Comparison of ENCODE assay signal across 1 cellular context in the genomic region with DNA sequence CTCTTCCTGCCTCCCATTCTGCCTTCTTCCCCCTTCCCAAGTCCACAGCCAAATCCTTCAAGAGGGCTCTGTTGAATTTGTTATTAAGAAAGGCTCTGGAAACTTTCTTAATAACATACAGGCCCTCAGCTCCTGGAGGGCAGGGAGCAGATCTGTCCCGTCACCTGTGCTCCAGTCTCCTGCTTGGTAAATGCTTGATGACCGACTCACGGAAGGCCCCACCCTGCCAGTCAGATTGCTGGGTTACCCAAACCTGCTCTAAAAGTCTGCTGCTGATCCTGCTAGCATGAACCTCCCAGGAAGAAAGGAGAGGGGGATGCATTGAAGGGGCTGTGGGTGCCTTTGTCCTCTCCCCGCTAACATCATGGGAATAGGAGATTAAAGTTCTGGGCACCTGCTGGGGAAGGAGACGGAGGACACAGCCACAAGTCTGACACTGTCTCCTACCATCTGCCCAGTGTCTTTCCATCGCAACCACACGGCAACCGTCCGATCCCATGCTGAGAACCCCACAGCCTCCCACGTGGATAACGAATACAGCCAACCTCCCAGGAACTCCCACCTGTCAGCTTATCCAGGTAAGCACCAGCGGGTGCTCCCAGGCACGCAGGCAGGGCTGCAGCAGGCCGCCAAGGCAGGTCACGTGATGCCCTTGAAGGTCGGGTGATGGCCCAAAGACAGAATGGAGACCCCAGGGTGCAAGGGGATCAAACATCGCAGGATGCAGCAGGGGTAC.
TF ChIP-seq lines count a peak whose summit lies in the region.

No MANE protein-coding gene starts in this region.

TF ChIP-seq in HepG2, 621 proteins besides CTCF, POLR2A, EP300 and RAD21:
- peak; percentile 62 for TF ChIP-seq USF2 (IDR thresholded peaks at IDR 0.05; ENCODE audit: low read depth, low read length)
- peak; percentile 39; the same call in 1 of the 2 replicates for TF ChIP-seq USF2 (CRISPR knock-in tag; IDR thresholded peaks at IDR 0.05; ENCODE audit: borderline replicate concordance)
- peak; percentile 74; the same call in 1 of the 2 replicates for TF ChIP-seq RAD51 (IDR thresholded peaks at IDR 0.05; ENCODE audit: borderline replicate concordance)
- TF ChIP-seq, protein P1, sequence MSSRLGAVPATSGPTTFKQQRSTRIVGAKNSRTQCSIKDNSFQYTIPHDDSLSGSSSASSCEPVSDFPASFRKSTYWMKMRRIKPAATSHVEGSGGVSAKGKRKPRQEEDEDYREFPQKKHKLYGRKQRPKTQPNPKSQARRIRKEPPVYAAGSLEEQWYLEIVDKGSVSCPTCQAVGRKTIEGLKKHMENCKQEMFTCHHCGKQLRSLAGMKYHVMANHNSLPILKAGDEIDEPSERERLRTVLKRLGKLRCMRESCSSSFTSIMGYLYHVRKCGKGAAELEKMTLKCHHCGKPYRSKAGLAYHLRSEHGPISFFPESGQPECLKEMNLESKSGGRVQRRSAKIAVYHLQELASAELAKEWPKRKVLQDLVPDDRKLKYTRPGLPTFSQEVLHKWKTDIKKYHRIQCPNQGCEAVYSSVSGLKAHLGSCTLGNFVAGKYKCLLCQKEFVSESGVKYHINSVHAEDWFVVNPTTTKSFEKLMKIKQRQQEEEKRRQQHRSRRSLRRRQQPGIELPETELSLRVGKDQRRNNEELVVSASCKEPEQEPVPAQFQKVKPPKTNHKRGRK (CRISPR knock-in tag; IDR thresholded peaks at IDR 0.05) = no peak
TF ChIP-seq in HepG2: peak in this region for 2.
